In the genomic region with DNA sequence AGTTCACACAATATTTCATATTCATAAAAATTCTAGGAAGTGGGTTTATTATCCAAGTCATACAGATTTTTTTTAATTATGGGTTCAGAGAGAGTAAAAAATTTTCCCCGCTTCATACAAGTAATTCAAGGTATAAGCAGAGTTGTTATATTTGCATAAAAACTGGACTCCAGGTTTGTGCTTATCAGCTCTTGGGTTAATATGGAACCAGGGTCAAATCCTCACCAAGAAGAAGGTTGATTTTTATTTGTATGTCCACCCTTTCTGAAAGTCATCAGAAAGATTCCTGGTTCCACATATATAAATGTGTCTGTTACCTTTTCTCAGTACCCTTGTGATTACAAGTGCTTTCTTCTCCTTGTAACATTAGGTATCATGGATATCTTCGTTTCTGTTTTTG, we compare ENCODE assay signal across 35 cellular contexts.
DNase-seq lines count a peak whose midpoint lies in the region; ATAC-seq, FAIRE-seq and TF ChIP-seq lines count a peak whose summit lies in the region.
"Had no signal": no experiment of that assay in that cellular context is flagged by ENCODE, and none has a peak within 500 bp of the region (broad histone marks: within the 10 kb centered on the region; RNA-seq: fewer than 3 reads in every experiment).

No MANE protein-coding gene starts in this region.

- H3K4me1 ChIP-seq in liver (ENCODE audit: control insufficient read depth in 4 of 4, insufficient read depth in 4 of 4, low read length in 3 of 4) (peaks cover 7 to 43% (median 32%) of the 10 kb centered on the region in 4 donors), HepG2 (ENCODE audit: insufficient read depth, low read length) (peaks cover 8% of the 10 kb centered on the region; the same call in 1 of the 2 replicates), hepatocyte (ENCODE audit: insufficient read depth) (peaks cover 24% of the 10 kb centered on the region), right lobe of liver (peaks cover 0 to 43% (median 12%) of the 10 kb centered on the region in 4 donors)
- H3K4me1 ChIP-seq: A549; BLaER1; BLaER1 treated with 17β-estradiol and CSF1 and Interleukin-3, amounts not matched to agents 10 nM and 100 nM; Caco-2 had no signal

- no peak for DNase-seq in HepG2 (ENCODE audit: low spot score)
- no peak for DNase-seq in hepatocyte (ENCODE audit: low spot score)
- DNase-seq in left lobe of liver (ENCODE audit: low spot score) = no peak
- DNase-seq in right lobe of liver = no peak
- DNase-seq in DMS53 treated with DMSO at 0.1 percent for 48 hours (lab: John Stamatoyannopoulos, UW; ENCODE audit: unreplicated experiment) = no peak
- DNase-seq in NCI-H82 (lab: John Stamatoyannopoulos, UW) = no peak
- DNase-seq: 8988T; ACHN; AML-193; BE2C; C1 segment of cervical spinal cord; Caco-2; Calu3; CD4-positive, alpha-beta memory T cell; CD4-positive, alpha-beta T cell; CD4-positive, CD25-positive, alpha-beta regulatory T cell; CD8-positive, alpha-beta memory T cell; CD8-positive, alpha-beta T cell; COR-L47; DMS 273 treated with DMSO at 0.1 percent for 48 hours; DMS153; DMS53; DMS79; DMS79 treated with DMSO at 0.1 percent for 48 hours; DND-41; EL had no signal

- POLR2A ChIA-PET in HepG2 (lab: Yijun Ruan, JAX) = no interaction called here

- TF ChIP-seq POLR2A in HepG2 (IDR thresholded peaks at IDR 0.05; ENCODE audit: insufficient read depth in 1 of 2, low read depth in 2 of 2, low read length in 2 of 2) = no peak
- TF ChIP-seq POLR2A in right lobe of liver (IDR thresholded peaks at IDR 0.05) = no peak

- TF ChIP-seq RAD21 in liver (IDR thresholded peaks at IDR 0.05) (no peak), HepG2 (CRISPR knock-in tag; IDR thresholded peaks at IDR 0.05) (no peak)

- WGBS in liver = 41% methylated on average over 2 of the region's 2 CpGs
- 0% methylated on average over 2 of the region's 2 CpGs for WGBS in HepG2 (ENCODE audit: low lambda C conversion rate)
- 72% methylated on average over 2 of the region's 2 CpGs for WGBS in hepatocyte (ENCODE audit: low lambda C conversion rate, missing lambda C conversion rate)
- 28% methylated on average over 2 of the region's 2 CpGs for WGBS in right lobe of liver (ENCODE audit: insufficient coverage, low coverage, low lambda C conversion rate, missing lambda C conversion rate)

- no peak overlapping the region for H2AFZ ChIP-seq in HepG2 (ENCODE audit: low read length)
- no peak overlapping the region for H2AFZ ChIP-seq in hepatocyte

- intact Hi-C loops in HepG2 (cut with micrococcal nuclease; ENCODE audit: unreplicated experiment) (no loop called here), right lobe of liver (cut with DNase I) (no loop called here)

- no peak for FAIRE-seq in HepG2 (lab: Jason Lieb, UNC)
- FAIRE-seq: A204.1, A549, D721Med had no signal

- no peaks in the 10 kb centered on the region for H3K9me3 ChIP-seq in liver (ENCODE audit: control insufficient read depth in 4 of 4, low read length in 3 of 4)
- H3K9me3 ChIP-seq in HepG2 (ENCODE audit: low read length) = no peaks in the 10 kb centered on the region
- no peaks in the 10 kb centered on the region for H3K9me3 ChIP-seq in hepatocyte (ENCODE audit: low read depth)
- H3K9me3 ChIP-seq in right lobe of liver = no peaks in the 10 kb centered on the region
- H3K9me3 ChIP-seq: A549; BE2C; BLaER1; BLaER1 treated with 17β-estradiol and CSF1 and Interleukin-3, amounts not matched to agents 10 nM and 100 nM; Caco-2 had no signal

- H3K4me3 ChIP-seq in liver (ENCODE audit: low read depth in 1 of 3, low read length in 3 of 3) = no peak overlapping the region
- no peak overlapping the region for H3K4me3 ChIP-seq in HepG2 (replicated peaks in 1 of 3; ENCODE audit: insufficient read depth in 1 of 3, low read depth in 2 of 3, low read length in 3 of 3)
- H3K4me3 ChIP-seq in hepatocyte = no peak overlapping the region
- H3K4me3 ChIP-seq in right lobe of liver = no peak overlapping the region
- H3K4me3 ChIP-seq: A549; BLaER1; BLaER1 treated with 17β-estradiol and CSF1 and Interleukin-3, amounts not matched to agents 10 nM and 100 nM had no signal

- ATAC-seq in HepG2 (no peak), left lobe of liver (peak; percentile 72), right lobe of liver (peak; percentile 61 to 79 (median 66)), HG03442 (IDR thresholded peaks at IDR 0.05; ENCODE audit: unreplicated experiment) (no peak)
- ATAC-seq: A549; CD8-positive, alpha-beta T cell had no signal

- H3K36me3 ChIP-seq in liver (ENCODE audit: control insufficient read depth in 4 of 4, insufficient read depth in 3 of 4, low read depth in 1 of 4, low read length in 3 of 4) = no peaks in the 10 kb centered on the region
- no peaks in the 10 kb centered on the region for H3K36me3 ChIP-seq in HepG2 (replicated peaks in 1 of 2; ENCODE audit: control insufficient read depth in 1 of 2, insufficient read depth in 2 of 2, low read length in 2 of 2)
- no peaks in the 10 kb centered on the region for H3K36me3 ChIP-seq in hepatocyte (replicated peaks; ENCODE audit: insufficient read depth, low read depth)
- no peaks in the 10 kb centered on the region for H3K36me3 ChIP-seq in right lobe of liver
- H3K36me3 ChIP-seq: BE2C; BLaER1; BLaER1 treated with 17β-estradiol and CSF1 and Interleukin-3, amounts not matched to agents 10 nM and 100 nM had no signal

- no peak overlapping the region for H3K27ac ChIP-seq in liver (ENCODE audit: low read depth in 1 of 2, low read length in 2 of 2)
- no peak overlapping the region for H3K27ac ChIP-seq in HepG2 (ENCODE audit: extremely low read length, insufficient read depth, low read length)
- H3K27ac ChIP-seq in hepatocyte = no peak overlapping the region
- no peak overlapping the region for H3K27ac ChIP-seq in right lobe of liver
- H3K27ac ChIP-seq: 22Rv1; A549; BLaER1; BLaER1 treated with 17β-estradiol and CSF1 and Interleukin-3, amounts not matched to agents 10 nM and 100 nM; C4-2B had no signal

- BruUV-seq in HepG2 (replicated peaks; lab: Mats Ljungman, UMichigan) = no TSS peak

- TF ChIP-seq EP300 in HepG2 (IDR thresholded peaks at IDR 0.05; ENCODE audit: low read depth in 2 of 2, low read length in 2 of 2) (no peak), HepG2 (CRISPR knock-in tag; IDR thresholded peaks at IDR 0.05; ENCODE audit: borderline replicate concordance) (no peak)

- no peak overlapping the region for H3K4me2 ChIP-seq in HepG2 (ENCODE audit: low read depth, low read length)
- peak overlapping the region; percentile 36 for H3K4me2 ChIP-seq in hepatocyte
- H3K4me2 ChIP-seq: A549; BLaER1; BLaER1 treated with 17β-estradiol and CSF1 and Interleukin-3, amounts not matched to agents 10 nM and 100 nM had no signal

- TF ChIP-seq CTCF in liver (IDR thresholded peaks at IDR 0.05; ENCODE audit: low read depth, low read length, missing input control) (no peak), HepG2 (CRISPR knock-in tag; IDR thresholded peaks at IDR 0.05) (no peak), hepatocyte (IDR thresholded peaks at IDR 0.05; ENCODE audit: poor library complexity) (no peak), right lobe of liver (IDR thresholded peaks at IDR 0.05) (no peak)

- H3K27me3 ChIP-seq in liver (ENCODE audit: control insufficient read depth in 4 of 4, insufficient read depth in 4 of 4, low read length in 3 of 4) (no peaks in the 10 kb centered on the region), HepG2 (ENCODE audit: control insufficient read depth in 1 of 2, insufficient read depth in 2 of 2, low read length in 2 of 2) (no peaks in the 10 kb centered on the region), hepatocyte (no peaks in the 10 kb centered on the region), right lobe of liver (no peaks in the 10 kb centered on the region)
- H3K27me3 ChIP-seq: BE2C; BLaER1; BLaER1 treated with 17β-estradiol and CSF1 and Interleukin-3, amounts not matched to agents 10 nM and 100 nM had no signal

- CTCF ChIA-PET in HepG2 (lab: Yijun Ruan, JAX; ENCODE audit: low intra/inter-chr PET ratio, low total read pairs) = no interaction called here

- H3K79me2 ChIP-seq in HepG2 (ENCODE audit: insufficient read depth, low read length) (no peaks in the 10 kb centered on the region), hepatocyte (no peaks in the 10 kb centered on the region)

- in situ Hi-C loops in HepG2 (cut with HindIII; ENCODE audit: extremely low pct_ligation_motif_present, low pct_unique_long_range_greater_than_20kb) = no loop called here

- H3K9ac ChIP-seq in liver (ENCODE audit: low read depth in 1 of 2, low read length in 2 of 2) = no peak overlapping the region
- no peak overlapping the region for H3K9ac ChIP-seq in HepG2 (ENCODE audit: insufficient read depth, low read depth, low read length)
- H3K9ac ChIP-seq: BLaER1; BLaER1 treated with 17β-estradiol and CSF1 and Interleukin-3, amounts not matched to agents 10 nM and 100 nM had no signal

- no peaks in the 10 kb centered on the region for H3K9me2 ChIP-seq in hepatocyte (replicated peaks; ENCODE audit: insufficient read depth)

- H4K20me1 ChIP-seq in HepG2 (ENCODE audit: insufficient read depth, low read length) (no peaks in the 10 kb centered on the region), hepatocyte (ENCODE audit: insufficient read depth, poor library complexity, severe bottlenecking) (no peaks in the 10 kb centered on the region)
- H4K20me1 ChIP-seq: BLaER1; BLaER1 treated with 17β-estradiol and CSF1 and Interleukin-3, amounts not matched to agents 10 nM and 100 nM had no signal

TF ChIP-seq in liver, 16 proteins besides CTCF, POLR2A, EP300 and RAD21 (continues in another document):
- TF ChIP-seq RXRA (IDR thresholded peaks at IDR 0.05) = peak in 1 of 2 donors; percentile 23

TF ChIP-seq in HepG2, 621 proteins besides CTCF, POLR2A, EP300 and RAD21 (continues in another document):
- TF ChIP-seq POGZ (CRISPR knock-in tag; IDR thresholded peaks at IDR 0.05) (no peak), BRD4 (CRISPR knock-in tag; IDR thresholded peaks at IDR 0.05) (no peak)
- TF ChIP-seq, protein P1, sequence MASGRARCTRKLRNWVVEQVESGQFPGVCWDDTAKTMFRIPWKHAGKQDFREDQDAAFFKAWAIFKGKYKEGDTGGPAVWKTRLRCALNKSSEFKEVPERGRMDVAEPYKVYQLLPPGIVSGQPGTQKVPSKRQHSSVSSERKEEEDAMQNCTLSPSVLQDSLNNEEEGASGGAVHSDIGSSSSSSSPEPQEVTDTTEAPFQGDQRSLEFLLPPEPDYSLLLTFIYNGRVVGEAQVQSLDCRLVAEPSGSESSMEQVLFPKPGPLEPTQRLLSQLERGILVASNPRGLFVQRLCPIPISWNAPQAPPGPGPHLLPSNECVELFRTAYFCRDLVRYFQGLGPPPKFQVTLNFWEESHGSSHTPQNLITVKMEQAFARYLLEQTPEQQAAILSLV (CRISPR knock-in tag; IDR thresholded peaks at IDR 0.05; ENCODE audit: borderline replicate concordance) = no peak
- TF ChIP-seq, protein P2, sequence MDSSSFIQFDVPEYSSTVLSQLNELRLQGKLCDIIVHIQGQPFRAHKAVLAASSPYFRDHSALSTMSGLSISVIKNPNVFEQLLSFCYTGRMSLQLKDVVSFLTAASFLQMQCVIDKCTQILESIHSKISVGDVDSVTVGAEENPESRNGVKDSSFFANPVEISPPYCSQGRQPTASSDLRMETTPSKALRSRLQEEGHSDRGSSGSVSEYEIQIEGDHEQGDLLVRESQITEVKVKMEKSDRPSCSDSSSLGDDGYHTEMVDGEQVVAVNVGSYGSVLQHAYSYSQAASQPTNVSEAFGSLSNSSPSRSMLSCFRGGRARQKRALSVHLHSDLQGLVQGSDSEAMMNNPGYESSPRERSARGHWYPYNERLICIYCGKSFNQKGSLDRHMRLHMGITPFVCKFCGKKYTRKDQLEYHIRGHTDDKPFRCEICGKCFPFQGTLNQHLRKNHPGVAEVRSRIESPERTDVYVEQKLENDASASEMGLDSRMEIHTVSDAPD (CRISPR knock-in tag; IDR thresholded peaks at IDR 0.05) = no peak

Comparison
In these comparisons a context has a peak if more than half of its experiments do, and no peak if none do; other contexts are left out.
1. ATAC-seq: peak in left lobe of liver (single experiment) and right lobe of liver (4 of 4); none in HepG2 (single experiment) and HG03442 (single experiment).